Comparison of ENCODE assay signal across 13 cellular contexts in the genomic region with DNA sequence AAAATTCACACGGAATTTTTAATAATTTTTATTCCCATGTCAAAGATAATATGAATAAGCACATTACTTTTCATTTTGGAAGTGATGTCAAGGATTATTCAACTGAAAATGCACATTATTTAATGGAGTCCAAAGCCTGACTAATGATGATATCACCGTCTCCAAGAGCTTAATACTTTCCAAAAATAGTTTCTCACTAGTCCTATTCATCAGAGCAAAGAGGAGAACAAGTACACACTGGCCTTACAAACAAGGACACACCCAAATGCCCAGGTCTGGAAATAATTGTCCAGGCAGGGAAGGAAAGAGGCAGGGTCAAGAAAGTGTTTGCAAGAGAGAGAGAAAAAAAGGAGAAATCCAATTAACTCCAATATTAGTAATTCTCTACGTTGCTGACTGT.
A peak's percentile ranks its signal among the peaks of the same experiment; 100 is the strongest.
DNase-seq lines count a peak whose midpoint lies in the region; ATAC-seq and TF ChIP-seq lines count a peak whose summit lies in the region.
"Had no signal": no experiment of that assay in that cellular context is flagged by ENCODE, and none has a peak within 500 bp of the region (broad histone marks: within the 10 kb centered on the region; RNA-seq: fewer than 3 reads in every experiment).

No MANE protein-coding gene starts in this region.

- ATAC-seq in GM18505 (IDR thresholded peaks at IDR 0.05; ENCODE audit: unreplicated experiment): no peak
- ATAC-seq in HG02642 (IDR thresholded peaks at IDR 0.05; ENCODE audit: poor library complexity, unreplicated experiment): no peak
- ATAC-seq: stimulated activated naive CD8-positive, alpha-beta T cell treated with anti-CD3 and anti-CD28 coated beads, Interleukin-15, amount 100 ng/mL, for 72 hours had no signal

- H3K27me3 ChIP-seq in PC-9 (ENCODE audit: insufficient read depth, low read depth): no peaks in the 10 kb centered on the region
- H3K27me3 ChIP-seq in osteoblast (ENCODE audit: insufficient read depth, low read length): no peaks in the 10 kb centered on the region

- H2AFZ ChIP-seq in PC-9: 0 out of 2 replicates have a peak overlapping the region, but pooled peaks have one; percentile 11
- H2AFZ ChIP-seq in osteoblast (ENCODE audit: low read length): peak overlapping the region; percentile 74

- peaks cover 13% of the 10 kb centered on the region; the same call in 1 of the 2 replicates for H3F3A ChIP-seq in PC-9 (ENCODE audit: insufficient read depth, low read depth)

- TF ChIP-seq CTCF in PC-9 (conservative IDR thresholded peaks at IDR 0.05) (no peak), osteoblast (IDR thresholded peaks at IDR 0.05; ENCODE audit: extremely low read depth, low read depth, low read length) (no peak)

- peak; percentile 22 for DNase-seq in AG08396 (ENCODE audit: low spot score)
- DNase-seq in PC-9: peak; percentile 20 to 74
- DNase-seq in fibroblast of peridontal ligament (ENCODE audit: extremely low read depth): peak; percentile 63
- DNase-seq in osteoblast (ENCODE audit: insufficient read length, low spot score, missing footprints): peak; percentile 82
- no peak for DNase-seq in DMS153 (lab: John Stamatoyannopoulos, UW)
- no peak for DNase-seq in stimulated activated CD4-positive, alpha-beta T cell treated with anti-CD3 and anti-CD28 coated beads, Interleukin-2, amount 100 ng/mL, for 48 hours
- DNase-seq: activated CD4-positive, alpha-beta T cell treated with anti-CD3 and anti-CD28 coated beads for 1 hour; activated naive CD4-positive, alpha-beta T cell; NCI-H1048; stimulated activated naive CD8-positive, alpha-beta T cell treated with anti-CD3 and anti-CD28 coated beads, Interleukin-15, amount 100 ng/mL, for 72 hours had no signal

- no peaks in the 10 kb centered on the region for H3K9me3 ChIP-seq in PC-9 (ENCODE audit: insufficient read depth, low read depth)
- no peaks in the 10 kb centered on the region for H3K9me3 ChIP-seq in osteoblast (ENCODE audit: low read depth, low read length)

- BruUV-seq in PC-9 (replicated peaks; lab: Mats Ljungman, UMichigan): no TSS peak

- H4K20me1 ChIP-seq in PC-9 (ENCODE audit: insufficient read depth): no peaks in the 10 kb centered on the region
- no peaks in the 10 kb centered on the region for H4K20me1 ChIP-seq in osteoblast (ENCODE audit: insufficient read depth, low read length)

- no peak for TF ChIP-seq POLR2A in GM18505 (IDR thresholded peaks at IDR 0.05; ENCODE audit: borderline replicate concordance, extremely low read depth, insufficient read depth, insufficient read length)

- H3K4me3 ChIP-seq in PC-9 (no peak overlapping the region), osteoblast (ENCODE audit: insufficient read depth, low read length) (no peak overlapping the region)
- H3K4me3 ChIP-seq: lung had no signal

- intact Hi-C loops in PC-9 (cut with micrococcal nuclease; ENCODE audit: unreplicated experiment): no loop called here

- H3K79me2 ChIP-seq in PC-9 (ENCODE audit: low read depth) (no peaks in the 10 kb centered on the region), osteoblast (ENCODE audit: insufficient read depth, low read length) (no peaks in the 10 kb centered on the region)

- H3K4me2 ChIP-seq in PC-9 (peak overlapping the region; percentile 47), osteoblast (ENCODE audit: insufficient read depth, low read length) (peak overlapping the region; percentile 41)

- H3K27ac ChIP-seq in PC-9: peak overlapping the region; percentile 37
- H3K27ac ChIP-seq in osteoblast (ENCODE audit: low read depth, low read length): peak overlapping the region; percentile 37

- POLR2A ChIA-PET in PC-9 (lab: Charles Lee; ENCODE audit: unreplicated experiment): interaction anchor here (0.6 kb wide), 1 partner anchor 191 kb away, joined by 3 read pairs; no protein-coding TSS in a partner anchor

- no peaks in the 10 kb centered on the region for H3K9me2 ChIP-seq in PC-9 (ENCODE audit: insufficient read depth)

- H3K4me1 ChIP-seq in PC-9 (replicated peaks; ENCODE audit: insufficient read depth) (peaks cover 17% of the 10 kb centered on the region), osteoblast (ENCODE audit: insufficient read depth, low read length) (peaks cover 11% of the 10 kb centered on the region)

- CTCF ChIA-PET in PC-9 (lab: Charles Lee): no interaction called here

- H3K36me3 ChIP-seq in PC-9 (ENCODE audit: low read depth) (no peaks in the 10 kb centered on the region), osteoblast (ENCODE audit: insufficient read depth, low read length) (no peaks in the 10 kb centered on the region)

Comparison
In these comparisons a context has a peak if more than half of its experiments do, and no peak if none do; other contexts are left out.
1. DNase-seq: peak in AG08396 (single experiment), PC-9 (2 of 2), fibroblast of peridontal ligament (single experiment) and osteoblast (single experiment); none in DMS153 (single experiment) and stimulated activated CD4-positive, alpha-beta T cell treated with anti-CD3 and anti-CD28 coated beads, Interleukin-2, amount 100 ng/mL, for 48 hours (0 of 2).